ENCODE assay signal across 3 cellular contexts in the genomic region with DNA sequence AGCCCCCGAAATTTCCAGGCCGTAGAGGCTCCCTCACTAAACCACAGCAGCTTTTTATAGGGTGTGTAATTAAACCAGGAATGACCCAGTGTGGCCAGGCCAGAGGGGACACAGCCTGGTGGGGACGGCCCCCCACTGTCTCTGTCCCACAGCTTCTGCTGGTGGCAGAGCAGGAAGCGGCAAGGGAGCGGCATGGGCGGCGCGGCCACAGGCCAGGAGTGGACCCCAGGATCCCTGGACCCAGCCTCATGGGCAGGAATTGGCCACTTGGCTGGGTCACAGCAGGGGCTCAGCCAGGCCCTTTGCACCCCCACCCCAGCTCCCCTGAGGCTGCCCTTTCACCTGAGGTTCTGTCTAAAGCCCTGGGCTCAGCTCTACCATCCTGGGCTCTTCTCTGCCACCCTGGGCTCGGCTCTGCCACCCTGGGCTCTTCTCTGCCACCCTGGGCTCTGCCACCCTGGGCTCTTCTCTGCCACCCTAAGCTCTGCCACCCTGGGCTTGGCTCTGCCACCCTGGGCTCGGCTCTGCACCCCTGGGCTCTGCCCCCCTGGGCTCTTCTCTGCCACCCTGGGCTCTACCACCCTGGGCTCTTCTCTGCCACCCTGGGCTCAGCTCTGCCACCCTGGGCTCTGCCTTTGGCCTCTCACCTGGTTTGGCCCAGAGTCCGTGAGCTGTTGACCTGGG.
TF ChIP-seq lines count a peak whose summit lies in the region.

No MANE protein-coding gene starts in this region.

TF ChIP-seq in HEK293, 187 proteins besides CTCF, POLR2A, EP300 and RAD21:
- no peak for TF ChIP-seq ZNF513 (tag by site-specific recombination; IDR thresholded peaks at IDR 0.05)
- no peak for TF ChIP-seq ZNF138 (tag by site-specific recombination; IDR thresholded peaks at IDR 0.05; ENCODE audit: borderline replicate concordance)
- no peak for TF ChIP-seq TCF7L2 (IDR thresholded peaks at IDR 0.05; ENCODE audit: borderline replicate concordance, low read depth, low read length)
- peak; percentile 66 for TF ChIP-seq HIC1 (tag by site-specific recombination; IDR thresholded peaks at IDR 0.05)
- no peak for TF ChIP-seq ZNF112 (tag by site-specific recombination; IDR thresholded peaks at IDR 0.05)

TF ChIP-seq in K562, 482 proteins besides CTCF, POLR2A, EP300 and RAD21:
- TF ChIP-seq FOXP1 (CRISPR knock-in tag; IDR thresholded peaks at IDR 0.05) = no peak
- 0 out of 2 replicates have a peak, but pooled peaks have one; percentile 15 for TF ChIP-seq MYNN (IDR thresholded peaks at IDR 0.05)
- no peak for TF ChIP-seq MYNN (CRISPR knock-in tag; IDR thresholded peaks at IDR 0.05)
TF ChIP-seq in K562: peak in this region for 1.

TF ChIP-seq in HepG2, 621 proteins besides CTCF, POLR2A, EP300 and RAD21:
- no peak for TF ChIP-seq ZBED4 (CRISPR knock-in tag; IDR thresholded peaks at IDR 0.05; ENCODE audit: borderline replicate concordance)
- TF ChIP-seq HNRNPL (IDR thresholded peaks at IDR 0.05; ENCODE audit: low read depth, low read length) = peak; percentile 97
- no peak for TF ChIP-seq RBFOX2 (IDR thresholded peaks at IDR 0.05; ENCODE audit: low read depth, low read length)
